ENCODE assay signal across 22 cellular contexts in the genomic region with DNA sequence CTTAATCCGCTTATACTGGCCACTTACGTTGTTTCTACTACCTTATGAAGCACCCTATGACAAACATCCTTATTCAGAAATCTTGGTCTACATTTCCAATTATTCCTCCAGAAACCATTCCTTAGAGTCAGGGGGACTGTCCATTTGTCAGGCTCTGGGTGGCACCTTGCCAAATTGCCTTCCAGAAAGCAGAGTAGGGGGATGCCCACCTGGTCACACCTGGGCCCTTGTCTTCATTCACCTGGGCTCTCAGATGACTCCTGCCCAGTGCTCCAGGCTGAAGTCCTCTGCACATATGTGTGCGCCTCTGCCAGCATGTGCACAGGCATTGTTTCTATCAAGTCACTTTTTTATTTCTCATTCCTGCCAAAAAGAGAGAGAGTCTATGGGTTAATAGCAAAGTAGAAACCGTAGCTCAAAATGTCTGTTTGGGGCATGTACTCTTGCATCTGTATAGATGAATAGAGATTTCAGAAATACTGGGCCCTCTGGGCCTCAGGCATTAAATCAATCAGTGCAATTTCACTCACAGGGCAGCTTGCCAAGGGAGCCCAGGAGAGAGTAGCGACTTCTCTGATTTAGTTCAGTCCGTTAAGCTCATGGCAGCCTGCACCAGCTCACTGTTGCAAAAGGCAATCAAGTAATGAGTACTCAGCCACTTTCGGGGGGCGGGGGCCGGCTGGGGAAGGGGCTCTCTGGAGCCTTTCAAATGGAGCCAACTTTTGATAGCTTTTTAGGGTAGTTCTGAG.
DNase-seq lines count a peak whose midpoint lies in the region; ATAC-seq and TF ChIP-seq lines count a peak whose summit lies in the region.
"Had no signal": no experiment of that assay in that cellular context is flagged by ENCODE, and none has a peak within 500 bp of the region (broad histone marks: within the 10 kb centered on the region; RNA-seq: fewer than 3 reads in every experiment).

No MANE protein-coding gene starts in this region.

- TF ChIP-seq CTCF in spleen (IDR thresholded peaks at IDR 0.05 in 8 of 11, conservative IDR thresholded peaks at IDR 0.05 in 3 of 11) (no peak), CD14-positive monocyte (IDR thresholded peaks at IDR 0.05) (no peak), osteocyte (IDR thresholded peaks at IDR 0.05) (no peak)

- H3K27ac ChIP-seq in spleen: no peak overlapping the region
- H3K27ac ChIP-seq: cardiac muscle cell, epithelial cell of prostate, hepatocyte, PC-9, stomach, upper lobe of left lung had no signal

- H3K4me3 ChIP-seq in spleen: no peak overlapping the region
- H3K4me3 ChIP-seq: cardiac muscle cell, hepatocyte, lung, PC-9, stomach, upper lobe of left lung had no signal

- H3K9me3 Mint-ChIP-seq in CD14-positive monocyte (peaks cover 0 to 3% (median 0%) of the 10 kb centered on the region in 7 donors), osteocyte (ENCODE audit: unreplicated experiment) (no peaks in the 10 kb centered on the region)
- H3K9me3 Mint-ChIP-seq: H9; T-helper 2 cell treated with Interferon-gamma antibody and Interleukin-4, amounts not matched to agents 5 μg/mL and 100 μg/mL, for 36 hours had no signal

- intact Hi-C loops in Right ventricle myocardium inferior (cut with DNase I) (no loop called here), Right ventricle myocardium superior (cut with DNase I) (no loop called here), spleen (cut with DNase I; ENCODE audit: low total_unique reads) (no loop called here), CD14-positive monocyte (cut with micrococcal nuclease) (no loop called here)

- no peak for ATAC-seq in Right ventricle myocardium inferior
- ATAC-seq in Right ventricle myocardium superior (ENCODE audit: poor library complexity): no peak
- no peak for ATAC-seq in SK-N-SH treated with all-trans-retinoic acid at 6 μM for 48 hours
- ATAC-seq: WTC11 had no signal

- H3K36me3 ChIP-seq in spleen: peaks cover 0 to 26% (median 3%) of the 10 kb centered on the region in 6 donors
- H3K36me3 ChIP-seq: cardiac muscle cell, upper lobe of left lung had no signal

- TF ChIP-seq POLR2A in spleen (IDR thresholded peaks at IDR 0.05): no peak

- peaks cover 0 to 2% (median 1%) of the 10 kb centered on the region in 3 donors for H3K27me3 Mint-ChIP-seq in CD14-positive monocyte (ENCODE audit: low read depth in 3 of 3)
- no peaks in the 10 kb centered on the region for H3K27me3 Mint-ChIP-seq in osteocyte (ENCODE audit: unreplicated experiment)
- H3K27me3 Mint-ChIP-seq: activated CD4-positive, alpha-beta memory T cell treated with anti-CD3 and anti-CD28 coated beads for 36 hours had no signal

- H3K27me3 ChIP-seq in spleen (replicated peaks in 1 of 7): no peaks in the 10 kb centered on the region
- H3K27me3 ChIP-seq: cardiac muscle cell, hepatocyte, stomach, upper lobe of left lung had no signal

- H3K9me3 ChIP-seq in spleen: no peaks in the 10 kb centered on the region
- H3K9me3 ChIP-seq: stomach, upper lobe of left lung had no signal

- H3K27ac Mint-ChIP-seq in CD14-positive monocyte (no peak overlapping the region), osteocyte (ENCODE audit: unreplicated experiment) (no peak overlapping the region)
- H3K27ac Mint-ChIP-seq: activated CD4-positive, alpha-beta memory T cell treated with anti-CD3 and anti-CD28 coated beads for 36 hours; WTC11 had no signal

- H3K36me3 Mint-ChIP-seq in CD14-positive monocyte (peaks cover 24 to 27% of the 10 kb centered on the region in 2 donors), osteocyte (ENCODE audit: unreplicated experiment) (peaks cover 11% of the 10 kb centered on the region)

- DNase-seq in Right ventricle myocardium inferior (ENCODE audit: missing footprints) (peak; percentile 32), Right ventricle myocardium superior (no peak), NCI-H2171 treated with DMSO at 0.1 percent for 48 hours (lab: John Stamatoyannopoulos, UW) (peak; percentile 70), spleen (peak; percentile 56), CD14-positive monocyte (ENCODE audit: low spot score) (no peak), UCSD-AML1 (lab: John Stamatoyannopoulos, UW; ENCODE audit: unreplicated experiment) (no peak), osteocyte (ENCODE audit: extremely low spot score, unreplicated experiment) (no peak)
- DNase-seq: activated CD4-positive, alpha-beta memory T cell treated with anti-CD3 and anti-CD28 coated beads for 36 hours; activated naive CD4-positive, alpha-beta T cell; activated T-cell treated with anti-CD3 and anti-CD28 coated beads for 4 hours; H9; stimulated activated CD4-positive, alpha-beta T cell treated with anti-CD3 and anti-CD28 coated beads, Interleukin-4, amount 100 ng/mL, for 4 hours; stomach; upper lobe of left lung had no signal

- H3K4me3 Mint-ChIP-seq in CD14-positive monocyte: no peak overlapping the region
- H3K4me3 Mint-ChIP-seq in osteocyte (ENCODE audit: unreplicated experiment): no peak overlapping the region
- H3K4me3 Mint-ChIP-seq: activated CD4-positive, alpha-beta memory T cell treated with anti-CD3 and anti-CD28 coated beads for 36 hours; H9; T-helper 2 cell treated with Interferon-gamma antibody and Interleukin-4, amounts not matched to agents 5 μg/mL and 100 μg/mL, for 36 hours; WTC11 had no signal

- peaks cover 16% of the 10 kb centered on the region for H3K4me1 Mint-ChIP-seq in CD14-positive monocyte
- H3K4me1 Mint-ChIP-seq in osteocyte (ENCODE audit: unreplicated experiment): no peaks in the 10 kb centered on the region
- H3K4me1 Mint-ChIP-seq: H9, WTC11 had no signal

- 85 to 93% (median 89%) methylated on average over 9 of the region's 9 CpGs for WGBS in spleen, 5 donors

- peaks cover 0 to 16% (median 3%) of the 10 kb centered on the region in 6 donors for H3K4me1 ChIP-seq in spleen

TF ChIP-seq in SK-N-SH treated with all-trans-retinoic acid at 6 μM for 48 hours, 23 proteins besides CTCF, POLR2A, EP300 and RAD21:
- no peak for TF ChIP-seq CSDC2 (CRISPR knock-in tag; IDR thresholded peaks at IDR 0.05)
- TF ChIP-seq ZFP3 (CRISPR knock-in tag; IDR thresholded peaks at IDR 0.05): peak; percentile 24; the same call in 1 of the 2 replicates

Comparison
In these comparisons a context has a peak if more than half of its experiments do, and no peak if none do; other contexts are left out.
1. DNase-seq: peak in Right ventricle myocardium inferior (single experiment), NCI-H2171 treated with DMSO at 0.1 percent for 48 hours (single experiment) and spleen (single experiment); none in Right ventricle myocardium superior (single experiment), CD14-positive monocyte (single experiment), UCSD-AML1 (single experiment) and osteocyte (single experiment).